ENCODE assay signal across 17 cellular contexts in genomic region chr6:33820243-33820642, GRCh38. TPM values are rescaled to one million over a fixed set of nuclear protein-coding genes. Genes with fewer than 3 reads are reported as not detected.
DNase-seq lines count a peak whose midpoint lies in the region; ATAC-seq, FAIRE-seq and TF ChIP-seq lines count a peak whose summit lies in the region.
"Had no signal": no experiment of that assay in that cellular context is flagged by ENCODE, and none has a peak within 500 bp of the region (broad histone marks: within the 10 kb centered on the region; RNA-seq: fewer than 3 reads in every experiment).

No MANE protein-coding gene starts in this region.

- TF ChIP-seq CTCF in H1 (IDR thresholded peaks at IDR 0.05; ENCODE audit: control extremely low read depth in 1 of 3, insufficient read depth in 1 of 3, low read depth in 1 of 3, low read length in 3 of 3), result no peak

- H2BK20ac ChIP-seq in H1 (ENCODE audit: low read length), result no peak overlapping the region

- no peak overlapping the region for H2AK5ac ChIP-seq in H1 (ENCODE audit: low read depth, low read length)

- H3K79me1 ChIP-seq in H1 (ENCODE audit: low read depth, low read length), result no peaks in the 10 kb centered on the region

- H4K8ac ChIP-seq in H1 (ENCODE audit: extremely low read depth, insufficient read depth, low read length), result no peak overlapping the region

- ATAC-seq in GM18858 (IDR thresholded peaks at IDR 0.05; ENCODE audit: unreplicated experiment) (no peak), GM21576 (IDR thresholded peaks at IDR 0.05; ENCODE audit: unreplicated experiment) (no peak)

- no peak overlapping the region for H3K23ac ChIP-seq in H1 (ENCODE audit: insufficient read length)

- no peak overlapping the region for H3K18ac ChIP-seq in H1 (ENCODE audit: extremely low read depth, low read length)

- H3K56ac ChIP-seq in H1 (replicated peaks; ENCODE audit: insufficient read length, low read depth, low read length), result no peak overlapping the region

- POLR2A ChIA-PET in H1 (lab: Charles Lee; ENCODE audit: partially characterized antibody), result no interaction called here

- peak overlapping the region; percentile 5; the same call in 1 of the 2 replicates for H2BK12ac ChIP-seq in H1 (ENCODE audit: low read depth, low read length)

- H4K5ac ChIP-seq in H1 (ENCODE audit: insufficient read length, low read depth, low read length), result no peak overlapping the region

- no peak overlapping the region for H2BK15ac ChIP-seq in H1 (ENCODE audit: low read length)

- H3K23me2 ChIP-seq in H1 (ENCODE audit: low read depth, low read length), result no peaks in the 10 kb centered on the region; the same call in 1 of the 2 replicates

- H2AFZ ChIP-seq in H1 (ENCODE audit: low read length), result no peak overlapping the region

- H3K79me2 ChIP-seq in H1 (ENCODE audit: control insufficient read depth in 1 of 2, insufficient read depth in 2 of 2, low read length in 2 of 2), result no peaks in the 10 kb centered on the region

- H3K4ac ChIP-seq in H1 (replicated peaks; ENCODE audit: insufficient read length, low read depth, low read length), result no peak overlapping the region

- no peaks in the 10 kb centered on the region for H3K36me3 ChIP-seq in H1 (ENCODE audit: control insufficient read depth in 2 of 4, insufficient read depth in 4 of 4, low read length in 3 of 4)

- no peak for TF ChIP-seq POLR2A in H1 (IDR thresholded peaks at IDR 0.05; ENCODE audit: control extremely low read depth in 1 of 2, low read depth in 2 of 2, low read length in 2 of 2)

- peak; percentile 11 for DNase-seq in DMS 273 treated with DMSO at 0.1 percent for 48 hours (lab: John Stamatoyannopoulos, UW)
- peak; percentile 84 for DNase-seq in NCI-H2171 treated with DMSO at 0.1 percent for 48 hours (lab: John Stamatoyannopoulos, UW)
- no peak for DNase-seq in H1 (ENCODE audit: low read depth in 1 of 2, low spot score in 2 of 2)
- no peak for DNase-seq in urothelium cell line (ENCODE audit: low spot score)
- no peak for DNase-seq in stimulated activated CD8-positive, alpha-beta memory T cell treated with anti-CD3 and anti-CD28 coated beads, Interleukin-4, amount 100 ng/mL, for 48 hours
- DNase-seq: CD4-positive, alpha-beta T cell; GOT3; NCI-H146; NCI-H226; NCI-H526 treated with DMSO at 0.1 percent for 48 hours; NK-92 treated with Interleukin-12 subunit alpha and Interleukin-12 subunit beta, amount 100 ng/mL, for 24 hours; RPMI8226; SIG-M5 had no signal

- no peak overlapping the region for H3K4me2 ChIP-seq in H1 (ENCODE audit: insufficient read depth in 1 of 2, low read depth in 2 of 2, low read length in 2 of 2)

- no peak overlapping the region for H3K14ac ChIP-seq in H1 (ENCODE audit: insufficient read length)

- H3K4me1 ChIP-seq in H1 (replicated peaks in 1 of 4; ENCODE audit: control insufficient read depth in 3 of 4, insufficient read depth in 4 of 4, low read length in 3 of 4), result peaks cover 2 to 13% (median 6%) of the 10 kb centered on the region in 4 experiments; a peak in 6 of 7 replicates

- CTCF ChIA-PET in H1 (lab: Charles Lee; ENCODE audit: partially characterized antibody), result interaction anchor here (0.7 to 5.8 kb wide), 13 partner anchors 9 to 109 kb away, joined by 3 to 49 read pairs (median 4); partner anchors contain the start of gene UQCC2

- TF ChIP-seq EP300 in H1 (IDR thresholded peaks at IDR 0.05; ENCODE audit: borderline replicate concordance in 1 of 2, low read depth in 2 of 2, low read length in 2 of 2), result no peak

- H3K27me3 ChIP-seq in H1 (replicated peaks in 1 of 4; ENCODE audit: control insufficient read depth in 3 of 4, extremely low read depth in 1 of 4, insufficient read depth in 3 of 4, low read length in 3 of 4), result peaks cover 0 to 3% (median 1%) of the 10 kb centered on the region in 4 experiments; a peak in 4 of 7 replicates

- H3K27ac ChIP-seq in H1 (ENCODE audit: low read depth, low read length), result no peak overlapping the region

- no peak overlapping the region for H2BK5ac ChIP-seq in H1 (ENCODE audit: low read depth, low read length)

- H4K91ac ChIP-seq in H1 (replicated peaks; ENCODE audit: insufficient read length, low read length), result no peak overlapping the region

- H3K4me3 ChIP-seq in H1 (ENCODE audit: extremely low read depth in 1 of 4, insufficient read depth in 2 of 4, low read depth in 3 of 4, low read length in 4 of 4), result no peak overlapping the region

- H2BK120ac ChIP-seq in H1 (replicated peaks; ENCODE audit: low read depth, low read length), result no peak overlapping the region

- H3K9me3 ChIP-seq in H1 (ENCODE audit: insufficient read depth in 2 of 2, low read depth in 1 of 2, low read length in 1 of 2), result no peaks in the 10 kb centered on the region

- FAIRE-seq in H1 (lab: Jason Lieb, UNC) (no peak), urothelium cell line (lab: Jason Lieb, UNC) (peak; percentile 59)

- no peaks in the 10 kb centered on the region for H4K20me1 ChIP-seq in H1 (replicated peaks in 1 of 2; ENCODE audit: control insufficient read depth in 1 of 2, insufficient read depth in 2 of 2, low read length in 2 of 2)

- H3K9ac ChIP-seq in H1 (replicated peaks in 1 of 4; ENCODE audit: extremely low read depth in 1 of 4, low read depth in 3 of 4, low read length in 3 of 4), result no peak overlapping the region

- 90% methylated on average over 10 of the region's 10 CpGs; no CpG with 5 or more reads in 1 of the 2 experiments for WGBS in H1 (ENCODE audit: extremely low coverage in 1 of 2, insufficient coverage in 1 of 2, insufficient read length in 1 of 2, insufficient replicate concordance in 2 of 2, low coverage in 1 of 2, low lambda C conversion rate in 2 of 2, missing lambda C conversion rate in 1 of 2), 2 experiments

- no peak for TF ChIP-seq RAD21 in H1 (IDR thresholded peaks at IDR 0.05 in 1 of 2, conservative IDR thresholded peaks at IDR 0.05 in 1 of 2; ENCODE audit: low read depth in 2 of 2, low read length in 2 of 2)

TF ChIP-seq in H1, 55 proteins besides CTCF, POLR2A, EP300 and RAD21:
- TF ChIP-seq RBBP5 (IDR thresholded peaks at IDR 0.05; ENCODE audit: borderline replicate concordance, low read depth, low read length) (no peak), E2F6 (IDR thresholded peaks at IDR 0.05) (no peak; the same call in 1 of the 2 replicates), NANOG (IDR thresholded peaks at IDR 0.05; ENCODE audit: insufficient read depth, low read depth, low read length, poor library complexity, severe bottlenecking) (no peak), FOSL1 (IDR thresholded peaks at IDR 0.05; ENCODE audit: insufficient read depth, low read depth, low read length) (no peak), ZNF274 (IDR thresholded peaks at IDR 0.05; ENCODE audit: borderline replicate concordance, extremely low read depth, low read length) (no peak), CREB1 (IDR thresholded peaks at IDR 0.05) (no peak), GTF2F1 (IDR thresholded peaks at IDR 0.05; ENCODE audit: borderline replicate concordance, low read depth, low read length) (no peak), CBX8 (IDR thresholded peaks at IDR 0.05; ENCODE audit: borderline replicate concordance, low read depth, low read length) (no peak), TAF7 (optimal IDR thresholded peaks at IDR 0.05; ENCODE audit: borderline replicate concordance, low read depth, low read length) (no peak), YY1 (IDR thresholded peaks at IDR 0.05; ENCODE audit: low read depth, low read length) (no peak), BRCA1 (IDR thresholded peaks at IDR 0.05; ENCODE audit: low read depth, low read length) (no peak), SIN3A (conservative IDR thresholded peaks at IDR 0.05 in 1 of 2, IDR thresholded peaks at IDR 0.05 in 1 of 2; ENCODE audit: low read depth in 1 of 2, low read length in 2 of 2) (no peak), POLR2AphosphoS5 (IDR thresholded peaks at IDR 0.05; ENCODE audit: low read depth, low read length) (no peak), MAFK (IDR thresholded peaks at IDR 0.05; ENCODE audit: low read depth, low read length) (no peak), EGR1 (IDR thresholded peaks at IDR 0.05; ENCODE audit: borderline replicate concordance, low read depth, low read length) (no peak), ASH2L (IDR thresholded peaks at IDR 0.05; ENCODE audit: low read length) (no peak), HDAC6 (IDR thresholded peaks at IDR 0.05; ENCODE audit: low read depth, low read length) (no peak), KDM5A (IDR thresholded peaks at IDR 0.05; ENCODE audit: low read length) (no peak)

RNA-seq across cellular contexts. Expression of gene MLN, which starts 16.4 kb away (rescaled TPM):
- not detected in 2 replicates for total RNA-seq in H1 (2021; fragmentation: NEBNext Ultra II Directional; extraction: Animal tissue kit (Norgen Biotek cat#: 25700))
- polyA plus RNA-seq in H1 (2011; rRNA removed), result 0.31 TPM in 1 of 2 replicates, not detected in the other
- polyA plus RNA-seq in H1 (2011; cell fraction: cytosol; rRNA removed), result not detected
- polyA plus RNA-seq in H1 (2011; cell fraction: nucleus; rRNA removed), result not detected
- not detected in 4 replicates for polyA plus RNA-seq in H1 (2012, experiment 1 of 2)
- polyA plus RNA-seq in H1 (2012, experiment 2 of 2), result not detected
- not detected for polyA plus RNA-seq in H1 (2013, experiment 1 of 2)
- polyA plus RNA-seq in H1 (2013, experiment 2 of 2), result not detected
- not detected in 2 replicates for polyA minus RNA-seq in H1 (2011; rRNA and poly(A)+ RNA removed)
- not detected for polyA minus RNA-seq in H1 (2011; cell fraction: cytosol; rRNA and poly(A)+ RNA removed)
- not detected for polyA minus RNA-seq in H1 (2011; cell fraction: nucleus; rRNA and poly(A)+ RNA removed)
- total RNA-seq: CD4-positive, alpha-beta T cell; M059J; OCI-LY7 had no signal

RNA-seq across cellular contexts. Expression of gene LEMD2, which starts 31.3 kb away (rescaled TPM):
- total RNA-seq in H1 (2021; fragmentation: NEBNext Ultra II Directional; extraction: Animal tissue kit (Norgen Biotek cat#: 25700)), result 54.1 and 57.3 TPM in 2 replicates
- 32.7 and 54.9 TPM in 2 replicates for polyA plus RNA-seq in H1 (2011; rRNA removed)
- polyA plus RNA-seq in H1 (2011; cell fraction: cytosol; rRNA removed), result 58.9 TPM
- polyA plus RNA-seq in H1 (2011; cell fraction: nucleus; rRNA removed), result 127 TPM
- 58.7 to 71.6 TPM (median 62.9 TPM) in 4 replicates for polyA plus RNA-seq in H1 (2012, experiment 1 of 2)
- 48.3 TPM for polyA plus RNA-seq in H1 (2012, experiment 2 of 2)
- polyA plus RNA-seq in H1 (2013, experiment 1 of 2), result 44.0 TPM
- 48.2 TPM for polyA plus RNA-seq in H1 (2013, experiment 2 of 2)
- 47.6 and 60.5 TPM in 2 replicates for polyA minus RNA-seq in H1 (2011; rRNA and poly(A)+ RNA removed)
- 36.8 TPM for polyA minus RNA-seq in H1 (2011; cell fraction: cytosol; rRNA and poly(A)+ RNA removed)
- 82.4 TPM for polyA minus RNA-seq in H1 (2011; cell fraction: nucleus; rRNA and poly(A)+ RNA removed)

Comparison
In these comparisons a context has a peak if more than half of its experiments do, and no peak if none do; other contexts are left out.
1. DNase-seq: peak in DMS 273 treated with DMSO at 0.1 percent for 48 hours (single experiment) and NCI-H2171 treated with DMSO at 0.1 percent for 48 hours (single experiment); none in H1 (0 of 2), urothelium cell line (single experiment) and stimulated activated CD8-positive, alpha-beta memory T cell treated with anti-CD3 and anti-CD28 coated beads, Interleukin-4, amount 100 ng/mL, for 48 hours (single experiment).